ENCODE assay signal across 1 cellular context in genomic region chr17:50684612-50685333, GRCh38.
TF ChIP-seq lines count a peak whose summit lies in the region.

No MANE protein-coding gene starts in this region.

TF ChIP-seq in HepG2, 621 proteins besides CTCF, POLR2A, EP300 and RAD21 (continued from another document and continues in another):
- TF ChIP-seq ZNF362 (CRISPR knock-in tag; IDR thresholded peaks at IDR 0.05; ENCODE audit: borderline replicate concordance): peak; percentile 77; the same call in 1 of the 2 replicates
- TF ChIP-seq, protein P1, sequence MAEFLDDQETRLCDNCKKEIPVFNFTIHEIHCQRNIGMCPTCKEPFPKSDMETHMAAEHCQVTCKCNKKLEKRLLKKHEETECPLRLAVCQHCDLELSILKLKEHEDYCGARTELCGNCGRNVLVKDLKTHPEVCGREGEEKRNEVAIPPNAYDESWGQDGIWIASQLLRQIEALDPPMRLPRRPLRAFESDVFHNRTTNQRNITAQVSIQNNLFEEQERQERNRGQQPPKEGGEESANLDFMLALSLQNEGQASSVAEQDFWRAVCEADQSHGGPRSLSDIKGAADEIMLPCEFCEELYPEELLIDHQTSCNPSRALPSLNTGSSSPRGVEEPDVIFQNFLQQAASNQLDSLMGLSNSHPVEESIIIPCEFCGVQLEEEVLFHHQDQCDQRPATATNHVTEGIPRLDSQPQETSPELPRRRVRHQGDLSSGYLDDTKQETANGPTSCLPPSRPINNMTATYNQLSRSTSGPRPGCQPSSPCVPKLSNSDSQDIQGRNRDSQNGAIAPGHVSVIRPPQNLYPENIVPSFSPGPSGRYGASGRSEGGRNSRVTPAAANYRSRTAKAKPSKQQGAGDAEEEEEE (CRISPR knock-in tag; IDR thresholded peaks at IDR 0.05; ENCODE audit: borderline replicate concordance): peak; percentile 99
- TF ChIP-seq, protein P2, sequence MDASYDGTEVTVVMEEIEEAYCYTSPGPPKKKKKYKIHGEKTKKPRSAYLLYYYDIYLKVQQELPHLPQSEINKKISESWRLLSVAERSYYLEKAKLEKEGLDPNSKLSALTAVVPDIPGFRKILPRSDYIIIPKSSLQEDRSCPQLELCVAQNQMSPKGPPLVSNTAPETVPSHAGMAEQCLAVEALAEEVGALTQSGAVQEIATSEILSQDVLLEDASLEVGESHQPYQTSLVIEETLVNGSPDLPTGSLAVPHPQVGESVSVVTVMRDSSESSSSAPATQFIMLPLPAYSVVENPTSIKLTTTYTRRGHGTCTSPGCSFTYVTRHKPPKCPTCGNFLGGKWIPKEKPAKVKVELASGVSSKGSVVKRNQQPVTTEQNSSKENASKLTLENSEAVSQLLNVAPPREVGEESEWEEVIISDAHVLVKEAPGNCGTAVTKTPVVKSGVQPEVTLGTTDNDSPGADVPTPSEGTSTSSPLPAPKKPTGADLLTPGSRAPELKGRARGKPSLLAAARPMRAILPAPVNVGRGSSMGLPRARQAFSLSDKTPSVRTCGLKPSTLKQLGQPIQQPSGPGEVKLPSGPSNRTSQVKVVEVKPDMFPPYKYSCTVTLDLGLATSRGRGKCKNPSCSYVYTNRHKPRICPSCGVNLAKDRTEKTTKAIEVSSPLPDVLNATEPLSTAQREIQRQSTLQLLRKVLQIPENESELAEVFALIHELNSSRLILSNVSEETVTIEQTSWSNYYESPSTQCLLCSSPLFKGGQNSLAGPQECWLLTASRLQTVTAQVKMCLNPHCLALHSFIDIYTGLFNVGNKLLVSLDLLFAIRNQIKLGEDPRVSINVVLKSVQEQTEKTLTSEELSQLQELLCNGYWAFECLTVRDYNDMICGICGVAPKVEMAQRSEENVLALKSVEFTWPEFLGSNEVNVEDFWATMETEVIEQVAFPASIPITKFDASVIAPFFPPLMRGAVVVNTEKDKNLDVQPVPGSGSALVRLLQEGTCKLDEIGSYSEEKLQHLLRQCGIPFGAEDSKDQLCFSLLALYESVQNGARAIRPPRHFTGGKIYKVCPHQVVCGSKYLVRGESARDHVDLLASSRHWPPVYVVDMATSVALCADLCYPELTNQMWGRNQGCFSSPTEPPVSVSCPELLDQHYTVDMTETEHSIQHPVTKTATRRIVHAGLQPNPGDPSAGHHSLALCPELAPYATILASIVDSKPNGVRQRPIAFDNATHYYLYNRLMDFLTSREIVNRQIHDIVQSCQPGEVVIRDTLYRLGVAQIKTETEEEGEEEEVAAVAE (CRISPR knock-in tag; IDR thresholded peaks at IDR 0.05; ENCODE audit: borderline replicate concordance): no peak; the same call in 1 of the 2 replicates
- no peak for TF ChIP-seq ZNF550 (CRISPR knock-in tag; IDR thresholded peaks at IDR 0.05; ENCODE audit: borderline replicate concordance)
- TF ChIP-seq ASH2L (IDR thresholded peaks at IDR 0.05; ENCODE audit: insufficient read length, low read depth, low read length): peak; percentile 88
- peak; percentile 97 for TF ChIP-seq MIER3 (CRISPR knock-in tag; IDR thresholded peaks at IDR 0.05; ENCODE audit: borderline replicate concordance)
- TF ChIP-seq, protein P3, sequence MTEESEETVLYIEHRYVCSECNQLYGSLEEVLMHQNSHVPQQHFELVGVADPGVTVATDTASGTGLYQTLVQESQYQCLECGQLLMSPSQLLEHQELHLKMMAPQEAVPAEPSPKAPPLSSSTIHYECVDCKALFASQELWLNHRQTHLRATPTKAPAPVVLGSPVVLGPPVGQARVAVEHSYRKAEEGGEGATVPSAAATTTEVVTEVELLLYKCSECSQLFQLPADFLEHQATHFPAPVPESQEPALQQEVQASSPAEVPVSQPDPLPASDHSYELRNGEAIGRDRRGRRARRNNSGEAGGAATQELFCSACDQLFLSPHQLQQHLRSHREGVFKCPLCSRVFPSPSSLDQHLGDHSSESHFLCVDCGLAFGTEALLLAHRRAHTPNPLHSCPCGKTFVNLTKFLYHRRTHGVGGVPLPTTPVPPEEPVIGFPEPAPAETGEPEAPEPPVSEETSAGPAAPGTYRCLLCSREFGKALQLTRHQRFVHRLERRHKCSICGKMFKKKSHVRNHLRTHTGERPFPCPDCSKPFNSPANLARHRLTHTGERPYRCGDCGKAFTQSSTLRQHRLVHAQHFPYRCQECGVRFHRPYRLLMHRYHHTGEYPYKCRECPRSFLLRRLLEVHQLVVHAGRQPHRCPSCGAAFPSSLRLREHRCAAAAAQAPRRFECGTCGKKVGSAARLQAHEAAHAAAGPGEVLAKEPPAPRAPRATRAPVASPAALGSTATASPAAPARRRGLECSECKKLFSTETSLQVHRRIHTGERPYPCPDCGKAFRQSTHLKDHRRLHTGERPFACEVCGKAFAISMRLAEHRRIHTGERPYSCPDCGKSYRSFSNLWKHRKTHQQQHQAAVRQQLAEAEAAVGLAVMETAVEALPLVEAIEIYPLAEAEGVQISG (CRISPR knock-in tag; IDR thresholded peaks at IDR 0.05): peak; percentile 93
- no peak for TF ChIP-seq HCFC1 (IDR thresholded peaks at IDR 0.05; ENCODE audit: low read depth, low read length)
- TF ChIP-seq, protein P4, sequence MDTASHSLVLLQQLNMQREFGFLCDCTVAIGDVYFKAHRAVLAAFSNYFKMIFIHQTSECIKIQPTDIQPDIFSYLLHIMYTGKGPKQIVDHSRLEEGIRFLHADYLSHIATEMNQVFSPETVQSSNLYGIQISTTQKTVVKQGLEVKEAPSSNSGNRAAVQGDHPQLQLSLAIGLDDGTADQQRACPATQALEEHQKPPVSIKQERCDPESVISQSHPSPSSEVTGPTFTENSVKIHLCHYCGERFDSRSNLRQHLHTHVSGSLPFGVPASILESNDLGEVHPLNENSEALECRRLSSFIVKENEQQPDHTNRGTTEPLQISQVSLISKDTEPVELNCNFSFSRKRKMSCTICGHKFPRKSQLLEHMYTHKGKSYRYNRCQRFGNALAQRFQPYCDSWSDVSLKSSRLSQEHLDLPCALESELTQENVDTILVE (CRISPR knock-in tag; IDR thresholded peaks at IDR 0.05): peak; percentile 88
- TF ChIP-seq ATF7 (IDR thresholded peaks at IDR 0.05): no peak
- peak; percentile 86 for TF ChIP-seq ATF7 (CRISPR knock-in tag; IDR thresholded peaks at IDR 0.05)
- TF ChIP-seq RXRB (CRISPR knock-in tag; IDR thresholded peaks at IDR 0.05; ENCODE audit: borderline replicate concordance): peak; percentile 98
- TF ChIP-seq ELF3 (CRISPR knock-in tag; IDR thresholded peaks at IDR 0.05): peak; percentile 93
- peak; percentile 49; the same call in 1 of the 2 replicates for TF ChIP-seq ZIK1 (CRISPR knock-in tag; IDR thresholded peaks at IDR 0.05; ENCODE audit: borderline replicate concordance, low read depth)
- TF ChIP-seq, protein P5, sequence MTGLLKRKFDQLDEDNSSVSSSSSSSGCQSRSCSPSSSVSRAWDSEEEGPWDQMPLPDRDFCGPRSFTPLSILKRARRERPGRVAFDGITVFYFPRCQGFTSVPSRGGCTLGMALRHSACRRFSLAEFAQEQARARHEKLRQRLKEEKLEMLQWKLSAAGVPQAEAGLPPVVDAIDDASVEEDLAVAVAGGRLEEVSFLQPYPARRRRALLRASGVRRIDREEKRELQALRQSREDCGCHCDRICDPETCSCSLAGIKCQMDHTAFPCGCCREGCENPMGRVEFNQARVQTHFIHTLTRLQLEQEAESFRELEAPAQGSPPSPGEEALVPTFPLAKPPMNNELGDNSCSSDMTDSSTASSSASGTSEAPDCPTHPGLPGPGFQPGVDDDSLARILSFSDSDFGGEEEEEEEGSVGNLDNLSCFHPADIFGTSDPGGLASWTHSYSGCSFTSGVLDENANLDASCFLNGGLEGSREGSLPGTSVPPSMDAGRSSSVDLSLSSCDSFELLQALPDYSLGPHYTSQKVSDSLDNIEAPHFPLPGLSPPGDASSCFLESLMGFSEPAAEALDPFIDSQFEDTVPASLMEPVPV (CRISPR knock-in tag; IDR thresholded peaks at IDR 0.05): peak; percentile 89
- TF ChIP-seq TEAD2 (CRISPR knock-in tag; IDR thresholded peaks at IDR 0.05): no peak
- peak; percentile 94 for TF ChIP-seq IRF9 (CRISPR knock-in tag; IDR thresholded peaks at IDR 0.05; ENCODE audit: borderline replicate concordance)
- peak; percentile 92 for TF ChIP-seq ZC3H13 (CRISPR knock-in tag; IDR thresholded peaks at IDR 0.05)
- TF ChIP-seq ZNF547 (CRISPR knock-in tag; IDR thresholded peaks at IDR 0.05): peak; percentile 81; the same call in 1 of the 2 replicates
- no peak for TF ChIP-seq CEBPZ (IDR thresholded peaks at IDR 0.05; ENCODE audit: low read length)
- TF ChIP-seq ZNF3 (CRISPR knock-in tag; IDR thresholded peaks at IDR 0.05): peak; percentile 58; the same call in 1 of the 2 replicates
- TF ChIP-seq ZNF512 (CRISPR knock-in tag; IDR thresholded peaks at IDR 0.05): no peak
- TF ChIP-seq FOXJ3 (CRISPR knock-in tag; IDR thresholded peaks at IDR 0.05; ENCODE audit: borderline replicate concordance): peak; percentile 98
- no peak for TF ChIP-seq TRIM22 (IDR thresholded peaks at IDR 0.05)
- TF ChIP-seq ZFP90 (CRISPR knock-in tag; IDR thresholded peaks at IDR 0.05; ENCODE audit: borderline replicate concordance): peak; percentile 84
- TF ChIP-seq ZNF17 (CRISPR knock-in tag; IDR thresholded peaks at IDR 0.05): no peak
- peak; percentile 92 for TF ChIP-seq BCL3 (CRISPR knock-in tag; IDR thresholded peaks at IDR 0.05)
- no peak; the same call in 1 of the 2 replicates for TF ChIP-seq ZNF7 (CRISPR knock-in tag; IDR thresholded peaks at IDR 0.05)
- no peak for TF ChIP-seq ATAD3A (CRISPR knock-in tag; IDR thresholded peaks at IDR 0.05)
- TF ChIP-seq ZNF703 (CRISPR knock-in tag; IDR thresholded peaks at IDR 0.05; ENCODE audit: borderline replicate concordance): peak; percentile 26; the same call in 1 of the 2 replicates
- peak; percentile 16; the same call in 1 of the 2 replicates for TF ChIP-seq TP53 (CRISPR knock-in tag; conservative IDR thresholded peaks at IDR 0.05)
- TF ChIP-seq KLF15 (CRISPR knock-in tag; IDR thresholded peaks at IDR 0.05; ENCODE audit: borderline replicate concordance): no peak
